22 cellular contexts compared by ENCODE assay signal in the genomic region with DNA sequence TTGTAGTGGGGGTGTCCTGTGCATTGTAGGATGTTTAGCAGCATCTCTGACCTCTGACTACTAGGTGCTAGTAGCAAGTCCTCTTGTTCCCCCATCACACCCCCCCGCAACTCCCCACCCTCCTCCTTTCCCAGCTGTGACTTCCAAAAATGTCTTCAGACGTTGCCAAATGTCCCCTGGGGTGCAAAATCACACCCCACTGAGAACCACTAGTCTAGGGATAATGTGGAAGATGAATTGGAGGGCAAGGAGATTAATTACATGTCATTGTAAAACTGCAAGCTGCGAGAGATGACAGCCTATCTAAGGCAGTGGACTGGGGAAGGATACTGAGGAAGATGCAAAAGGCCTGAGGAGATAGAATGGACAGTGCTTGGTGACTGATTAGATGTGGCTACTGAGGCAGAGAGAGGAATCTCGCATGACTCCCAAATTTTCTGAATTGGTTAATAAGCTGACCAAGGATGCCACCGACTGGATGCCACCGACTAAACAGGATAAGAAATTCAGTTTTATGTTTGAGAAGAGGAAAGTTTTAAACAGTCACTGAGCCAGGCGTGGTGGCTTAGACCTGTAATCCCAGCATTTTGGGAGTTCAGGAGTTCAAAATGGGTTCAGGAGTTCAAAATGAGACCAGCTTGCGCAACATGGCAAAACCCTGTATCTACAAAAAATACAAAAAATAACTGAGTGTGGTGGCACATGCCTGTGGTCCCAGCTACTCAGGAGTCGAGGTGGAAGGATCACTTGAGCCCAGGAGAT. TPM values are rescaled to one million over a fixed set of nuclear protein-coding genes. Genes with fewer than 3 reads are reported as not detected.
DNase-seq lines count a peak whose midpoint lies in the region; ATAC-seq and TF ChIP-seq lines count a peak whose summit lies in the region.
"Had no signal": no experiment of that assay in that cellular context is flagged by ENCODE, and none has a peak within 500 bp of the region (broad histone marks: within the 10 kb centered on the region; RNA-seq: fewer than 3 reads in every experiment).

No MANE protein-coding gene starts in this region.

- no peak overlapping the region for H3K14ac ChIP-seq in IMR-90 (replicated peaks; ENCODE audit: low read depth, low read length)

- H3K27me3 ChIP-seq in BLaER1 treated with 17β-estradiol and CSF1 and Interleukin-3, amounts not matched to agents 10 nM and 100 nM = no peaks in the 10 kb centered on the region
- H3K27me3 ChIP-seq in IMR-90 (ENCODE audit: control insufficient read depth, insufficient read depth, low read length) (no peaks in the 10 kb centered on the region), adipocyte (replicated peaks; ENCODE audit: control insufficient read depth, insufficient read depth, low read length) (no peaks in the 10 kb centered on the region)
- H3K27me3 ChIP-seq: adrenal gland, BE2C, testis had no signal

- H4K8ac ChIP-seq in IMR-90 (ENCODE audit: low read depth in 2 of 2, low read length in 2 of 2) = no peak overlapping the region

- intact Hi-C loops in IMR-90 (cut with micrococcal nuclease) = loop anchor here (2.0 to 5.0 kb wide), 5 partner anchors 72 to 701 kb away; no protein-coding TSS in a partner anchor
- intact Hi-C loops in left cardiac atrium (cut with DNase I) = loop anchor here (5.0 to 10.0 kb wide), 3 partner anchors 72 to 105 kb away; no protein-coding TSS in a partner anchor

- peaks cover 10 to 17% (median 15%) of the 10 kb centered on the region in 11 experiments; a peak in 18 of 22 replicates for H4K20me1 ChIP-seq in BLaER1 treated with 17β-estradiol and CSF1 and Interleukin-3, amounts not matched to agents 10 nM and 100 nM
- peaks cover 9% of the 10 kb centered on the region for H4K20me1 ChIP-seq in IMR-90 (ENCODE audit: insufficient read depth, low read length)

- H3K27ac ChIP-seq in BLaER1 treated with 17β-estradiol and CSF1 and Interleukin-3, amounts not matched to agents 10 nM and 100 nM = no peak overlapping the region
- no peak overlapping the region for H3K27ac ChIP-seq in IMR-90 (ENCODE audit: insufficient read depth, low read length)
- H3K27ac ChIP-seq: adrenal gland, parathyroid adenoma, skin epidermis, testis, VCaP had no signal

- H3K4me2 ChIP-seq in BLaER1 treated with 17β-estradiol and CSF1 and Interleukin-3, amounts not matched to agents 10 nM and 100 nM = peak overlapping the region in 9 of 11 experiments; percentile 2 to 44 (median 16); a peak in 10 of 22 replicates
- H3K4me2 ChIP-seq in IMR-90 (ENCODE audit: low read depth, low read length) = no peak overlapping the region

- no peaks in the 10 kb centered on the region for H3K9me1 ChIP-seq in IMR-90 (ENCODE audit: insufficient read depth, low read length)

- H3K9ac ChIP-seq in BLaER1 treated with 17β-estradiol and CSF1 and Interleukin-3, amounts not matched to agents 10 nM and 100 nM = no peak overlapping the region
- H3K9ac ChIP-seq in IMR-90 (ENCODE audit: low read depth, low read length) (no peak overlapping the region), adipocyte (ENCODE audit: low read length) (peak overlapping the region; percentile 28)
- H3K9ac ChIP-seq: parathyroid adenoma had no signal

- no peaks in the 10 kb centered on the region for H3K9me3 ChIP-seq in BLaER1 treated with 17β-estradiol and CSF1 and Interleukin-3, amounts not matched to agents 10 nM and 100 nM (replicated peaks in 1 of 11)
- H3K9me3 ChIP-seq in IMR-90 (ENCODE audit: control insufficient read depth, insufficient read depth, low read length) = no peaks in the 10 kb centered on the region
- no peaks in the 10 kb centered on the region for H3K9me3 ChIP-seq in adipocyte (ENCODE audit: control insufficient read depth, low read length)
- H3K9me3 ChIP-seq: adrenal gland, BE2C, testis had no signal

- H4K91ac ChIP-seq in IMR-90 (ENCODE audit: insufficient read depth, low read depth, low read length) = no peak overlapping the region

- peak; percentile 34 for TF ChIP-seq RAD21 in IMR-90 (IDR thresholded peaks at IDR 0.05; ENCODE audit: low read length)

- no peak overlapping the region for H2AK9ac ChIP-seq in IMR-90 (replicated peaks; ENCODE audit: low read depth, low read length, poor library complexity)

- H3K36me3 ChIP-seq in BLaER1 treated with 17β-estradiol and CSF1 and Interleukin-3, amounts not matched to agents 10 nM and 100 nM = no peaks in the 10 kb centered on the region
- no peaks in the 10 kb centered on the region for H3K36me3 ChIP-seq in IMR-90 (ENCODE audit: control insufficient read depth, insufficient read depth, low read length)
- no peaks in the 10 kb centered on the region for H3K36me3 ChIP-seq in adipocyte (ENCODE audit: control insufficient read depth, insufficient read depth, low read length, severe bottlenecking)
- H3K36me3 ChIP-seq: adrenal gland, BE2C had no signal

- TF ChIP-seq CTCF in IMR-90 (conservative IDR thresholded peaks at IDR 0.05; ENCODE audit: low read depth, low read length) = peak; percentile 25; the same call in 1 of the 2 replicates

- no peak overlapping the region for H2BK20ac ChIP-seq in IMR-90 (ENCODE audit: low read depth, low read length)

- POLR2A ChIA-PET in IMR-90 (lab: Charles Lee; ENCODE audit: unreplicated experiment) = no interaction called here

- no peak overlapping the region for H4K5ac ChIP-seq in IMR-90 (ENCODE audit: low read depth, low read length)

- H2BK5ac ChIP-seq in IMR-90 (ENCODE audit: low read depth, low read length, poor library complexity, severe bottlenecking) = no peak overlapping the region

- no peak overlapping the region for H2AFZ ChIP-seq in IMR-90 (replicated peaks; ENCODE audit: low read length, poor library complexity)
- H2AFZ ChIP-seq: parathyroid adenoma had no signal

- H2BK120ac ChIP-seq in IMR-90 (ENCODE audit: low read depth, low read length) = no peak overlapping the region

- H3K18ac ChIP-seq in IMR-90 (ENCODE audit: low read depth, low read length) = no peak overlapping the region

- peak; percentile 11 for DNase-seq in IMR-90
- DNase-seq in adipocyte (ENCODE audit: low read depth) = peak; percentile 46
- DNase-seq in left lobe of liver (ENCODE audit: low spot score) = peak; percentile 71
- no peak for DNase-seq in left cardiac atrium
- DNase-seq in NCI-H510A treated with DMSO at 0.1 percent for 48 hours (lab: John Stamatoyannopoulos, UW) = no peak
- no peak for DNase-seq in amniotic stem cell (lab: John Stamatoyannopoulos, UW)
- DNase-seq: adrenal gland; BE2C; DMS53; effector memory CD8-positive, alpha-beta T cell; foreskin melanocyte; Kasumi-1; NCI-H187; NCI-H524 treated with DMSO at 0.1 percent for 48 hours; stimulated activated CD4-positive, alpha-beta T cell treated with anti-CD3 and anti-CD28 coated beads, Interleukin-4, amount 100 ng/mL, for 4 hours; testis had no signal

- 83% methylated on average over 2 of the region's 9 CpGs; no CpG with 5 or more reads in 1 of the 2 experiments for WGBS in IMR-90 (ENCODE audit: extremely low coverage in 2 of 2, insufficient read length in 1 of 2), 2 experiments

- CTCF ChIA-PET in IMR-90 (lab: Yijun Ruan, JAX) = interaction anchor here (0.6 to 0.7 kb wide), 2 partner anchors 33 to 139 kb away, joined by 3 to 5 read pairs; no protein-coding TSS in a partner anchor

- dilution Hi-C loops in IMR-90 (cut with HindIII; ENCODE audit: low sequenced_read_pairs, unreplicated experiment) = no loop called here

- in situ Hi-C loops in IMR-90 (cut with MboI; ENCODE audit: low sequenced_read_pairs) = no loop called here

- no peak for TF ChIP-seq POLR2A in IMR-90 (IDR thresholded peaks at IDR 0.05; ENCODE audit: low read depth, low read length)

- H3K23ac ChIP-seq in IMR-90 (ENCODE audit: low read depth, low read length) = no peak overlapping the region

- no peak overlapping the region for H3K4ac ChIP-seq in IMR-90 (ENCODE audit: low read depth, low read length)

- BruUV-seq in IMR-90 (replicated peaks; lab: Mats Ljungman, UMichigan) = no TSS peak

- no peak overlapping the region for H2BK15ac ChIP-seq in IMR-90 (ENCODE audit: low read depth, low read length)

- no peak for ATAC-seq in IMR-90 (ENCODE audit: low read depth)
- ATAC-seq in left lobe of liver = peak; percentile 47
- no peak for ATAC-seq in left cardiac atrium
- no peak for ATAC-seq in GM18870 (IDR thresholded peaks at IDR 0.05; ENCODE audit: unreplicated experiment)
- ATAC-seq: activated T-helper 17 cell treated with anti-CD3 and anti-CD28 coated beads, Interleukin-2, amount 50 U/mL, for 72 hours; effector memory CD8-positive, alpha-beta T cell had no signal

- peaks cover 3 to 10% of the 10 kb centered on the region in 2 experiments; a peak in 3 of 4 replicates for H3K79me1 ChIP-seq in IMR-90 (ENCODE audit: low read depth in 1 of 2, low read length in 2 of 2)

- H3K4me1 ChIP-seq in BLaER1 treated with 17β-estradiol and CSF1 and Interleukin-3, amounts not matched to agents 10 nM and 100 nM = peaks cover 16 to 38% (median 33%) of the 10 kb centered on the region in 10 experiments
- no peaks in the 10 kb centered on the region; the same call in 1 of the 2 replicates for H3K4me1 ChIP-seq in IMR-90 (ENCODE audit: control insufficient read depth, insufficient read depth, low read length)
- peaks cover 9% of the 10 kb centered on the region for H3K4me1 ChIP-seq in adipocyte (ENCODE audit: control insufficient read depth, insufficient read depth, low read length)
- H3K4me1 ChIP-seq: BE2C, testis had no signal

- no peak overlapping the region for H3K56ac ChIP-seq in IMR-90 (ENCODE audit: extremely low read depth, insufficient read depth, low read length)

- H2AK5ac ChIP-seq in IMR-90 (ENCODE audit: low read depth, low read length) = no peak overlapping the region

- no peak overlapping the region for H3K4me3 ChIP-seq in BLaER1 treated with 17β-estradiol and CSF1 and Interleukin-3, amounts not matched to agents 10 nM and 100 nM
- H3K4me3 ChIP-seq in IMR-90 (ENCODE audit: insufficient read depth, low read depth, low read length) (no peak overlapping the region), adipocyte (ENCODE audit: low read length) (no peak overlapping the region)
- H3K4me3 ChIP-seq: adrenal gland, skin epidermis, testis had no signal

TF ChIP-seq in IMR-90, 13 proteins besides CTCF, POLR2A, EP300 and RAD21 (continues in another document):
- TF ChIP-seq, protein P1, sequence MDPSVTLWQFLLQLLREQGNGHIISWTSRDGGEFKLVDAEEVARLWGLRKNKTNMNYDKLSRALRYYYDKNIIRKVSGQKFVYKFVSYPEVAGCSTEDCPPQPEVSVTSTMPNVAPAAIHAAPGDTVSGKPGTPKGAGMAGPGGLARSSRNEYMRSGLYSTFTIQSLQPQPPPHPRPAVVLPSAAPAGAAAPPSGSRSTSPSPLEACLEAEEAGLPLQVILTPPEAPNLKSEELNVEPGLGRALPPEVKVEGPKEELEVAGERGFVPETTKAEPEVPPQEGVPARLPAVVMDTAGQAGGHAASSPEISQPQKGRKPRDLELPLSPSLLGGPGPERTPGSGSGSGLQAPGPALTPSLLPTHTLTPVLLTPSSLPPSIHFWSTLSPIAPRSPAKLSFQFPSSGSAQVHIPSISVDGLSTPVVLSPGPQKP (IDR thresholded peaks at IDR 0.05; ENCODE audit: borderline replicate concordance, low read depth, low read length) = no peak
- no peak for TF ChIP-seq SMC3 (IDR thresholded peaks at IDR 0.05; ENCODE audit: low read depth, low read length)

RNA-seq across cellular contexts. Expression of a gene that starts 3.1 kb away (rescaled TPM):
- total RNA-seq in IMR-90 (2012; rRNA removed) = 101 and 103 TPM in 2 replicates
- polyA plus RNA-seq in IMR-90 (2012; rRNA removed) = 61.6 and 76.9 TPM in 2 replicates
- 27.1 and 56.2 TPM in 2 replicates for polyA plus RNA-seq in IMR-90 (2012; cell fraction: cytosol; rRNA removed)
- 24.6 and 68.2 TPM in 2 replicates for polyA plus RNA-seq in IMR-90 (2012; cell fraction: nucleus; rRNA removed; ENCODE audit: low replicate concordance)
- 43.3 TPM for total RNA-seq in left lobe of liver
- total RNA-seq in left cardiac atrium = 10 to 100 TPM; 83.7 to 98.7 TPM

Comparison
In these comparisons a context has a peak if more than half of its experiments do, and no peak if none do; other contexts are left out.
1. DNase-seq: peak in IMR-90 (single experiment), adipocyte (single experiment) and left lobe of liver (single experiment); none in left cardiac atrium (single experiment), NCI-H510A treated with DMSO at 0.1 percent for 48 hours (single experiment) and amniotic stem cell (single experiment).